In genomic region chr14:54709444-54709843, GRCh38 we compare ENCODE assay signal across 11 cellular contexts.
DNase-seq lines count a peak whose midpoint lies in the region; ATAC-seq and TF ChIP-seq lines count a peak whose summit lies in the region.
"Had no signal": no experiment of that assay in that cellular context is flagged by ENCODE, and none has a peak within 500 bp of the region (broad histone marks: within the 10 kb centered on the region; RNA-seq: fewer than 3 reads in every experiment).

No MANE protein-coding gene starts in this region.

- H3K27me3 Mint-ChIP-seq in activated CD8-positive, alpha-beta T cell treated with anti-CD3 and anti-CD28 coated beads for 36 hours: peaks cover 2% of the 10 kb centered on the region
- no peaks in the 10 kb centered on the region for H3K27me3 Mint-ChIP-seq in WTC11 (ENCODE audit: low read depth)

- H4K20me1 ChIP-seq in GM23248 (ENCODE audit: insufficient read depth): peaks cover 8% of the 10 kb centered on the region; the same call in 1 of the 2 replicates

- peaks cover 18% of the 10 kb centered on the region for H3K4me1 Mint-ChIP-seq in activated CD8-positive, alpha-beta T cell treated with anti-CD3 and anti-CD28 coated beads for 36 hours (ENCODE audit: low read depth)
- 0 out of 2 replicates have a peak, but pooled peaks cover 3% of the 10 kb centered on the region for H3K4me1 Mint-ChIP-seq in WTC11

- H3K4me3 ChIP-seq in GM23248: no peak overlapping the region

- H3K36me3 Mint-ChIP-seq in activated CD8-positive, alpha-beta T cell treated with anti-CD3 and anti-CD28 coated beads for 36 hours (ENCODE audit: low read depth): peaks cover 9% of the 10 kb centered on the region
- H3K36me3 Mint-ChIP-seq in WTC11: no peaks in the 10 kb centered on the region; the same call in 1 of the 2 replicates

- peak; percentile 40 for DNase-seq in GM10266 (ENCODE audit: extremely low spot score)
- peak; percentile 31 for DNase-seq in GM19238 (ENCODE audit: insufficient read length, low spot score)
- DNase-seq in activated CD8-positive, alpha-beta T cell treated with anti-CD3 and anti-CD28 coated beads for 36 hours: peak; percentile 40
- no peak for DNase-seq in WTC11 (ENCODE audit: low spot score)
- no peak for DNase-seq in DMS153 (lab: John Stamatoyannopoulos, UW)
- DNase-seq in NCI-H187 treated with DMSO at 0.1 percent for 48 hours (lab: John Stamatoyannopoulos, UW): no peak
- no peak for DNase-seq in GM23248
- DNase-seq: activated CD4-positive, alpha-beta T cell treated with anti-CD3 and anti-CD28 coated beads, Interleukin-2, amount 50 U/mL, for 4 hours; brain microvascular endothelial cell had no signal

- no peaks in the 10 kb centered on the region for H3K36me3 ChIP-seq in GM23248 (ENCODE audit: low read depth)
- H3K36me3 ChIP-seq: brain microvascular endothelial cell had no signal

- no peak overlapping the region for H3K9ac ChIP-seq in GM23248

- WGBS in GM23248 (ENCODE audit: low coverage in 1 of 2, low lambda C conversion rate in 2 of 2, missing lambda C conversion rate in 2 of 2), 2 experiments: 77 to 81% methylated on average over 2 of the region's 2 CpGs

- peaks cover 99% of the 10 kb centered on the region for H3K79me2 ChIP-seq in GM23248 (ENCODE audit: insufficient read depth)

- no peaks in the 10 kb centered on the region for H3K9me3 ChIP-seq in GM23248 (ENCODE audit: low read depth)

- ATAC-seq in HG02870 (IDR thresholded peaks at IDR 0.05; ENCODE audit: unreplicated experiment) (peak; percentile 92), WTC11 (no peak)
- peak; percentile 93 for ATAC-seq in activated CD8-positive, alpha-beta T cell treated with anti-CD3 and anti-CD28 coated beads for 36 hours
- ATAC-seq: Panc1 had no signal

- no peak overlapping the region for H2AFZ ChIP-seq in GM23248

- intact Hi-C loops in activated CD8-positive, alpha-beta T cell treated with anti-CD3 and anti-CD28 coated beads for 36 hours (cut with micrococcal nuclease): no loop called here

- in situ Hi-C loops in GM23248 (cut with MboI): no loop called here

- no peak overlapping the region for H3K27ac ChIP-seq in GM23248
- H3K27ac ChIP-seq: brain microvascular endothelial cell had no signal

- no peaks in the 10 kb centered on the region for H3K27me3 ChIP-seq in GM23248 (replicated peaks; ENCODE audit: insufficient read depth)
- H3K27me3 ChIP-seq: brain microvascular endothelial cell had no signal

- H3K9me3 Mint-ChIP-seq in activated CD8-positive, alpha-beta T cell treated with anti-CD3 and anti-CD28 coated beads for 36 hours: no peaks in the 10 kb centered on the region
- peaks cover 7% of the 10 kb centered on the region for H3K9me3 Mint-ChIP-seq in WTC11

- CTCF ChIA-PET in activated CD8-positive, alpha-beta T cell treated with anti-CD3 and anti-CD28 coated beads for 36 hours (lab: Charles Lee): interaction anchor here (3.1 kb wide), 1 partner anchor 143 kb away, joined by 7 read pairs; the partner anchor contains the start of gene SAMD4A
- CTCF ChIA-PET in WTC11 (lab: Charles Lee): no interaction called here

- peaks cover 15% of the 10 kb centered on the region; the same call in 1 of the 2 replicates for H3F3A ChIP-seq in GM23248 (ENCODE audit: insufficient read depth)

- H3K4me1 ChIP-seq in GM23248 (ENCODE audit: insufficient read depth): peaks cover 22% of the 10 kb centered on the region

- no peaks in the 10 kb centered on the region for H3K9me2 ChIP-seq in GM23248 (ENCODE audit: insufficient read depth)

- TF ChIP-seq CTCF in GM10266 (IDR thresholded peaks at IDR 0.05; ENCODE audit: control insufficient read depth, insufficient read depth, low read depth, missing control alignments) (no peak), WTC11 (IDR thresholded peaks at IDR 0.05) (no peak)
- no peak for TF ChIP-seq CTCF in activated CD8-positive, alpha-beta T cell treated with anti-CD3 and anti-CD28 coated beads for 36 hours (IDR thresholded peaks at IDR 0.05)

- H3K27ac Mint-ChIP-seq in activated CD8-positive, alpha-beta T cell treated with anti-CD3 and anti-CD28 coated beads for 36 hours: no peak overlapping the region
- no peak overlapping the region for H3K27ac Mint-ChIP-seq in WTC11

- no peak overlapping the region for H3K4me2 ChIP-seq in GM23248 (ENCODE audit: unreplicated experiment)

- POLR2A ChIA-PET in activated CD8-positive, alpha-beta T cell treated with anti-CD3 and anti-CD28 coated beads for 36 hours (lab: Charles Lee): no interaction called here
- POLR2A ChIA-PET in WTC11 (lab: Charles Lee): interaction anchor here (1.0 kb wide), 1 partner anchor 9 kb away, joined by 3 read pairs; no protein-coding TSS in a partner anchor

- no peak overlapping the region for H3K4me3 Mint-ChIP-seq in activated CD8-positive, alpha-beta T cell treated with anti-CD3 and anti-CD28 coated beads for 36 hours
- H3K4me3 Mint-ChIP-seq in WTC11: no peak overlapping the region

TF ChIP-seq in WTC11, 78 proteins besides CTCF, POLR2A, EP300 and RAD21:
- TF ChIP-seq ATF3 (CRISPR knock-in tag; conservative IDR thresholded peaks at IDR 0.05) (no peak), SOX15 (CRISPR knock-in tag; IDR thresholded peaks at IDR 0.05) (no peak), OVOL2 (CRISPR knock-in tag; IDR thresholded peaks at IDR 0.05; ENCODE audit: borderline replicate concordance) (no peak), ZNF232 (CRISPR knock-in tag; IDR thresholded peaks at IDR 0.05) (no peak), TEAD1 (CRISPR knock-in tag; IDR thresholded peaks at IDR 0.05) (no peak), ATF6 (CRISPR knock-in tag; IDR thresholded peaks at IDR 0.05) (no peak), MAX (CRISPR knock-in tag; IDR thresholded peaks at IDR 0.05) (no peak), NR2C2 (CRISPR knock-in tag; IDR thresholded peaks at IDR 0.05) (no peak), E2F5 (CRISPR knock-in tag; IDR thresholded peaks at IDR 0.05) (no peak), ZNF281 (CRISPR knock-in tag; IDR thresholded peaks at IDR 0.05) (no peak), ZBTB21 (CRISPR knock-in tag; IDR thresholded peaks at IDR 0.05; ENCODE audit: borderline replicate concordance) (no peak), EMX1 (CRISPR knock-in tag; IDR thresholded peaks at IDR 0.05) (no peak), ZNF138 (CRISPR knock-in tag; conservative IDR thresholded peaks at IDR 0.05) (no peak)

Comparison
In these comparisons a context has a peak if more than half of its experiments do, and no peak if none do; other contexts are left out.
1. DNase-seq: peak in GM10266 (single experiment), GM19238 (single experiment) and activated CD8-positive, alpha-beta T cell treated with anti-CD3 and anti-CD28 coated beads for 36 hours (single experiment); none in WTC11 (single experiment), DMS153 (single experiment), NCI-H187 treated with DMSO at 0.1 percent for 48 hours (single experiment) and GM23248 (single experiment).